Comparison of ENCODE assay signal across 8 cellular contexts in the genomic region with DNA sequence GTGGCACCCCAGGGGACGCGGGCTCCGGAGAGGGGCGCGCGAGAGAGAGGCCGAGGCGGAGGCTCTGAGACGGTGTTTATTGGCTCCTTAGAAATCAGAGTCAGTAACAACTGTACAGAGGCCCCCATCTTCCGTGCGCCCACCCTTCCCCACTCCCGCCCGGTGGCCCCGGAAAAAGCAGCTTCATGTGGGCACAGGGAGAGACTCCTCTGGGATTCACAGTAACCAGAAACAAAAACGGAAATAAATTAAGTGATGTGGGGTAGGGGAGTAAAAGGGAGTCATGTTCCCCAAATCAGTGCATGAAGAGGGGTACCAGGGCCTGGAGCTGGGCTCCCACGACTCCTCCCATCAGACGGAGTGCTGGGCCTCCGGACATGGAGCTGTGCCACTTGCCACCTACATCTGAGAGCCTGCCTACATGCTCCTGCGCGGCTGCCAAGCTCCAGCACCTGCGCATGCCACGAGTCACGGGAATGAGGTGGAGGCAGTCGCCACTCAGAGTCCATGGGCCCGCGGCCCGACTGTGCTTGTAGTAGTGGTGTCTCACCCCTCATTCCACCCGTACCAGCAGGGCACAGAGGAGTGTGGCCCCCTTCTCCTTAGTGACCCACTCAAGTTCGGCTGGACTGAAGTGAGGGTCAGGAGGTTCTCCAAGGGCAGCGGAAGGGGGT. TPM values are rescaled to one million over a fixed set of nuclear protein-coding genes. Genes with fewer than 3 reads are reported as not detected.
DNase-seq lines count a peak whose midpoint lies in the region; ATAC-seq and TF ChIP-seq lines count a peak whose summit lies in the region.

No MANE protein-coding gene starts in this region.

- 34 to 37% methylated on average over 29 to 30 of the region's 30 CpGs for WGBS in aorta, 2 donors

- CTCF ChIA-PET in A673 (lab: Charles Lee), result no interaction called here

- no peaks in the 10 kb centered on the region for H3K9me3 Mint-ChIP-seq in memory B cell

- no peaks in the 10 kb centered on the region for H3K27me3 Mint-ChIP-seq in memory B cell

- peaks cover 28% of the 10 kb centered on the region for H3K36me3 Mint-ChIP-seq in memory B cell

- no peaks in the 10 kb centered on the region for H3K27me3 ChIP-seq in A673 (replicated peaks; ENCODE audit: insufficient read depth, low read depth, low read length, poor library complexity)
- no peaks in the 10 kb centered on the region for H3K27me3 ChIP-seq in breast epithelium
- H3K27me3 ChIP-seq in aorta (ENCODE audit: control insufficient read depth in 1 of 2, insufficient read depth in 2 of 2, low read length in 1 of 2), result no peaks in the 10 kb centered on the region

- TF ChIP-seq CTCF in A673 (conservative IDR thresholded peaks at IDR 0.05; ENCODE audit: low read depth, low read length) (no peak), breast epithelium (IDR thresholded peaks at IDR 0.05) (no peak)

- H3K27ac ChIP-seq in A673 (ENCODE audit: low read depth, low read length, poor library complexity, severe bottlenecking), result peak overlapping the region; percentile 86
- H3K27ac ChIP-seq in breast epithelium, result peak overlapping the region; percentile 97 to 98
- H3K27ac ChIP-seq in aorta (ENCODE audit: low read depth in 1 of 2, low read length in 2 of 2), result peak overlapping the region; percentile 42 to 69

- TF ChIP-seq POLR2A in breast epithelium (IDR thresholded peaks at IDR 0.05), result peak; percentile 4

- peaks cover 29% of the 10 kb centered on the region for H3K4me1 Mint-ChIP-seq in memory B cell

- no TSS peak for BruUV-seq in A673 (replicated peaks; lab: Mats Ljungman, UMichigan)

- H3K4me1 ChIP-seq in A673 (ENCODE audit: insufficient read depth, low read length, poor library complexity, severe bottlenecking) (peaks cover 9% of the 10 kb centered on the region), breast epithelium (peaks cover 0 to 11% of the 10 kb centered on the region in 2 donors), aorta (ENCODE audit: control insufficient read depth in 1 of 2, insufficient read depth in 2 of 2, low read length in 2 of 2) (no peaks in the 10 kb centered on the region)

- DNase-seq in A673 (ENCODE audit: low spot score), result no peak
- peak; percentile 15 for DNase-seq in HK-2 (ENCODE audit: unreplicated experiment)
- DNase-seq in breast epithelium (ENCODE audit: low spot score in 2 of 2), result peak; percentile 66 to 69
- no peak for DNase-seq in memory B cell (ENCODE audit: low spot score in 2 of 2)
- DNase-seq in aorta, result no peak
- no peak for DNase-seq in NCI-H1048 (lab: John Stamatoyannopoulos, UW)
- DNase-seq in NCI-H446 treated with DMSO at 0.1 percent for 48 hours (lab: John Stamatoyannopoulos, UW), result no peak

- H3K9me3 ChIP-seq in A673 (ENCODE audit: low read depth, low read length, poor library complexity, severe bottlenecking) (no peaks in the 10 kb centered on the region), breast epithelium (no peaks in the 10 kb centered on the region), aorta (ENCODE audit: control insufficient read depth, low read length) (no peaks in the 10 kb centered on the region)

- peak overlapping the region; percentile 83 for H3K4me3 ChIP-seq in A673 (ENCODE audit: low read depth, low read length, poor library complexity, severe bottlenecking)
- peak overlapping the region; percentile 80 to 96 (median 86) for H3K4me3 ChIP-seq in breast epithelium
- H3K4me3 ChIP-seq in aorta (ENCODE audit: low read length in 2 of 2), result peak overlapping the region in 1 of 2 donors; percentile 70

- POLR2A ChIA-PET in A673 (lab: Charles Lee; ENCODE audit: low non-redundant PET), result interaction anchor here (0.6 kb wide), 2 partner anchors 11 to 53 kb away, joined by 3 to 12 read pairs; no protein-coding TSS in a partner anchor

- peaks cover 60% of the 10 kb centered on the region for H3K36me3 ChIP-seq in A673 (ENCODE audit: insufficient read depth, low read length, poor library complexity, severe bottlenecking)
- H3K36me3 ChIP-seq in breast epithelium, result no peaks in the 10 kb centered on the region
- H3K36me3 ChIP-seq in aorta (ENCODE audit: control insufficient read depth in 1 of 2, insufficient read depth in 2 of 2, low read length in 1 of 2), result peaks cover 0 to 4% of the 10 kb centered on the region in 2 donors

- H3K4me3 Mint-ChIP-seq in memory B cell, result peak overlapping the region; percentile 98

- H3K27ac Mint-ChIP-seq in memory B cell, result peak overlapping the region; percentile 98

- ATAC-seq in memory B cell (ENCODE audit: low read depth) (no peak), aorta (ENCODE audit: low FRiP score) (peak; percentile 8), HG03378 (IDR thresholded peaks at IDR 0.05; ENCODE audit: unreplicated experiment) (no peak)

- intact Hi-C loops in A673 (cut with micrococcal nuclease; ENCODE audit: unreplicated experiment), result no loop called here
- intact Hi-C loops in breast epithelium (cut with DNase I; ENCODE audit: low total_unique reads), result no loop called here
- intact Hi-C loops in aorta (cut with DNase I), result no loop called here

RNA-seq across cellular contexts. Expression of a gene that starts 0.5 kb away (rescaled TPM):
- total RNA-seq in A673 (2021) (116 and 133 TPM in 2 replicates), breast epithelium (100 to 1,000 TPM in 1 of 3 donors, 10 to 100 TPM in 2; 77.3 to 109 (median 84.2) TPM), aorta (10 to 100 TPM; 49.5 to 55.6 TPM)
- polyA plus RNA-seq in aorta, result 10 to 100 TPM; 55.0 to 99.1 TPM

RNA-seq across cellular contexts. Expression of a gene that starts 8.3 kb away (rescaled TPM):
- total RNA-seq in A673 (2021) (1,112 and 1,128 TPM in 2 replicates), breast epithelium (100 to 1,000 TPM; 151 to 172 (median 163) TPM), aorta (100 to 1,000 TPM; 198 to 280 TPM)
- 100 to 1,000 TPM; 223 to 232 TPM for polyA plus RNA-seq in aorta

RNA-seq across cellular contexts. Expression of a gene that starts 13.4 kb away (rescaled TPM):
- total RNA-seq in A673 (2021), result 81.7 and 99.5 TPM in 2 replicates
- total RNA-seq in breast epithelium, result 10 to 100 TPM; 15.0 to 22.9 (median 17.4) TPM
- total RNA-seq in aorta, result 10 to 100 TPM; 24.5 to 36.7 TPM
- polyA plus RNA-seq in aorta, result 10 to 100 TPM in 1 of 2 donors, 1 to 10 TPM in 1; 7.3 to 52.8 TPM

RNA-seq across cellular contexts. Expression of a gene that starts 20.6 kb away (rescaled TPM):
- total RNA-seq in A673 (2021), result 1.1 TPM in 2 replicates
- total RNA-seq in breast epithelium, result 1 to 10 TPM; 3.4 to 6.6 (median 5.2) TPM
- 10 to 100 TPM; 18.6 to 21.8 TPM for total RNA-seq in aorta
- polyA plus RNA-seq in aorta, result 10 to 100 TPM in 1 of 2 donors, 1 to 10 TPM in 1; 6.5 to 10.8 TPM

RNA-seq across cellular contexts. Expression of a gene that starts 21.3 kb away (rescaled TPM):
- 0.77 and 1.6 TPM in 2 replicates for total RNA-seq in A673 (2021)
- 1 to 10 TPM; 2.6 to 3.0 (median 2.9) TPM for total RNA-seq in breast epithelium
- total RNA-seq in aorta, result under 1 TPM; 0.10 to 0.60 TPM
- 1 to 10 TPM in 1 of 2 donors, not detected in 1; 5.6 TPM for polyA plus RNA-seq in aorta

Comparison
In these comparisons a context has a peak if more than half of its experiments do, and no peak if none do; other contexts are left out.
1. DNase-seq: peak in HK-2 (single experiment) and breast epithelium (2 of 2); none in A673 (single experiment), memory B cell (0 of 2), aorta (0 of 2), NCI-H1048 (single experiment) and NCI-H446 treated with DMSO at 0.1 percent for 48 hours (single experiment).
2. Peak in every context shown above with its lines, with median percentiles within 50 percentile points of each other: H3K27ac ChIP-seq.